ENCODE assay signal across 8 cellular contexts in the genomic region with DNA sequence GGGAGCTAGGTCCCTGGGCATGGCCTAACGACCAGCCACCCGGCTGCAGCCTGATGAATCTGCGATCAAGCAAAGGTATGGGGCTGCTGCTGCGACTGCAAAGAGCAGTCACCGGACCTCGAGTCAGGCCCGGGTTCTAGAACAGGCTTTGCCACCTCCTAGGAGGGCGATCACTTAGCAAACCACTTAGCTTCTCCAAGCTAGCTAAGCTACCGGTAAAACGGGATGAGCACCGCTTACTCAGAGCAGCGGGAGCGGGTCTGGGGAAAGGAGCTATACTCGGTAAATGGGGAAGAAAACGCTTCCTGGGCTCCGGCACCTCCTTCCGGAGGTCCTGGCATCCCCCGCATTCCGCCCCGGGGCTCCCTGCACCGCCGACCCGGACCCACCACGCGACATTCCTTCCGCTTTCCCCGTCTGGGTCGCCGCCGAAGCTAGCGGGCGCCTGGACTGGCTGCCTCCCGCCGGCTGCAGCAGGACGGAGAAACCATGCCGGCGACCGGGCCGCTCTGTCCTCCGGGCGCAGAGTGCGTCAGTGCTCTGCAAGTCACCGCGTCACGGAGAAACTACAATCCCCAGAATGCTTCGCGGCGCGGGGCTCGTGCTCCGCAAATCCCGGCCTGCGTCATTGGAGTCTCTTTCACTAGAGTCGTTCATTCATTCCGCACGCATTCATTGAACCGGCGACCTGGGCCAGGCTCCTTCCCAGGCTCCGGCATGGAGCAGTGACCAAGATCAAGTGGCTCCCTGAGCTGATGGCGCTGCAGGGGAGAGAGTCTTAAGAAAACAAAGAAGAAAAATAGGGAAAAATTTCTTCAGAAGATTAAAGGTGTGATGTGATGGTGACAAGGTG. TPM values are rescaled to one million over a fixed set of nuclear protein-coding genes. Genes with fewer than 3 reads are reported as not detected.
DNase-seq lines count a peak whose midpoint lies in the region; ATAC-seq and TF ChIP-seq lines count a peak whose summit lies in the region.

TSS of gene LSM10 (minus strand) at position 531 of the 853 bp plus-strand sequence. CDS start 3,779 bp downstream, outside the sequence.

- peaks cover 10% of the 10 kb centered on the region; the same call in 1 of the 2 replicates for H3K36me3 ChIP-seq in PC-9 (ENCODE audit: low read depth)

- peak within 1 kb of the TSS; percentile 28; the same call in 1 of the 2 replicates for H3K27ac ChIP-seq in PC-9
- H3K27ac ChIP-seq in epithelial cell of prostate, result peak within 1 kb of the TSS; percentile 61

- H3K4me3 ChIP-seq in PC-9, result peak within 1 kb of the TSS; percentile 85

- TSS peak; percentile 51 for BruUV-seq in PC-9 (replicated peaks; lab: Mats Ljungman, UMichigan)

- H3F3A ChIP-seq in PC-9 (ENCODE audit: insufficient read depth, low read depth), result peaks cover 19% of the 10 kb centered on the region; the same call in 1 of the 2 replicates

- no peak for TF ChIP-seq CTCF in PC-9 (conservative IDR thresholded peaks at IDR 0.05)

- CTCF ChIA-PET in PC-9 (lab: Charles Lee), result interaction anchor here (0.7 to 1.2 kb wide), 4 partner anchors 10 to 45 kb away, joined by 3 to 14 read pairs (median 5); partner anchors contain the start of gene STK40

- no peaks in the 10 kb centered on the region for H4K20me1 ChIP-seq in PC-9 (ENCODE audit: insufficient read depth)

- peak; percentile 94 for DNase-seq in DMS153 (lab: John Stamatoyannopoulos, UW)
- peak; percentile 91 for DNase-seq in KBM-7
- DNase-seq in PC-9, result peak; percentile 87 to 92
- DNase-seq in activated T-cell treated with anti-CD3 and anti-CD28 coated beads for 48 hours (ENCODE audit: low read depth), result peak; percentile 88
- DNase-seq in epithelial cell of prostate (ENCODE audit: low read depth, low spot score), result peak; percentile 60
- DNase-seq in mucosa of gallbladder (ENCODE audit: low spot score), result peak; percentile 96
- DNase-seq in stimulated activated CD8-positive, alpha-beta memory T cell treated with anti-CD3 and anti-CD28 coated beads, Interleukin-4, amount 100 ng/mL, for 4 hours (ENCODE audit: low read depth in 2 of 2, low spot score in 1 of 2), result peak; percentile 74 to 77

- H3K9me2 ChIP-seq in PC-9 (ENCODE audit: insufficient read depth), result no peaks in the 10 kb centered on the region

- H2AFZ ChIP-seq in PC-9, result peak within 1 kb of the TSS; percentile 98

- POLR2A ChIA-PET in PC-9 (lab: Charles Lee; ENCODE audit: unreplicated experiment), result interaction anchor here (0.6 to 1.6 kb wide), 3 partner anchors 11 to 88 kb away, joined by 3 to 13 read pairs (median 9); no protein-coding TSS in a partner anchor

- H3K27me3 ChIP-seq in PC-9 (ENCODE audit: insufficient read depth, low read depth), result no peaks in the 10 kb centered on the region

- H3K4me2 ChIP-seq in PC-9, result peak within 1 kb of the TSS; percentile 87

- in situ Hi-C loops in KBM-7 (cut with MboI; ENCODE audit: low pct_unique_long_range_greater_than_20kb, low sequenced_read_pairs), result no loop called here

- intact Hi-C loops in PC-9 (cut with micrococcal nuclease; ENCODE audit: unreplicated experiment), result loop anchor here (1.0 to 2.0 kb wide), 2 partner anchors 11 to 55 kb away; no protein-coding TSS in a partner anchor

- H3K79me2 ChIP-seq in PC-9 (ENCODE audit: low read depth), result peaks cover 14% of the 10 kb centered on the region

- no peaks in the 10 kb centered on the region for H3K9me3 ChIP-seq in PC-9 (ENCODE audit: insufficient read depth, low read depth)

- peak; percentile 76 for ATAC-seq in GM21717 (IDR thresholded peaks at IDR 0.05; ENCODE audit: unreplicated experiment)

- H3K4me1 ChIP-seq in PC-9 (replicated peaks; ENCODE audit: insufficient read depth), result peaks cover 10% of the 10 kb centered on the region

RNA-seq across cellular contexts. Expression of gene LSM10, which starts in this region (rescaled TPM):
- total RNA-seq in PC-9 (2021) (33.4 and 39.7 TPM in 2 replicates), mucosa of gallbladder (41.3 TPM)

Comparison
In these comparisons a context has a peak if more than half of its experiments do, and no peak if none do; other contexts are left out.
1. Peak in every context shown above with its lines: DNase-seq, ATAC-seq, H3K4me3 ChIP-seq and H3K27ac ChIP-seq.